Comparison of ENCODE assay signal across 2 cellular contexts in the genomic region with DNA sequence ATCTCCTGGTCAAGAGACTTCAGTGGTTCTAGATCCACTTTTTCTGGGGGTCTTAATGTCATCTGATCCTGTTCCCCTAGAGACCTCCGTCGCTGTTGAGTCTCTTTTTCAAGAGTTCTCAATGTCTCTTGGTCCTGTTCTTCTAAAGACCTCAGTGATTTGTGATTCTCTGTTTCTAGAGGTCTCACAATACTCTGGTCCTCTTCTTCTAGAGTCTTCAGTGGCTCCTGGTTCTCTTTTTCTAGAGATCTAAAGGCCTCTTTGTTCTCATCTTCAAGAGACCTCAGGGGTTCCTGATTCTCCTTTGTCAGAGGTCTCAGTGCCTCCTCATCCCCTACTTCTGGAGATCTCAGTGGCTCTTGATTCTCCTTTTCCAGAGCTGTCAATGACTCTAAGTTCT.
TF ChIP-seq lines count a peak whose summit lies in the region.

No MANE protein-coding gene starts in this region.

TF ChIP-seq in IMR-90, 13 proteins besides CTCF, POLR2A, EP300 and RAD21:
- TF ChIP-seq USF2 (IDR thresholded peaks at IDR 0.05; ENCODE audit: low read depth, low read length) = no peak
- TF ChIP-seq CHD1 (IDR thresholded peaks at IDR 0.05; ENCODE audit: low read depth, low read length) = no peak
- TF ChIP-seq RCOR1 (IDR thresholded peaks at IDR 0.05; ENCODE audit: insufficient replicate concordance, low read length) = no peak
- no peak for TF ChIP-seq MAZ (IDR thresholded peaks at IDR 0.05; ENCODE audit: borderline replicate concordance, low read depth, low read length)
- no peak for TF ChIP-seq ELK1 (IDR thresholded peaks at IDR 0.05; ENCODE audit: borderline replicate concordance, low read depth, low read length)
- no peak for TF ChIP-seq BHLHE40 (IDR thresholded peaks at IDR 0.05; ENCODE audit: low read depth, low read length)
- no peak for TF ChIP-seq MXI1 (IDR thresholded peaks at IDR 0.05; ENCODE audit: borderline replicate concordance, low read depth, low read length)
- TF ChIP-seq FOS (IDR thresholded peaks at IDR 0.05; ENCODE audit: low read depth, low read length) = no peak
- TF ChIP-seq NFE2L2 (IDR thresholded peaks at IDR 0.05; ENCODE audit: low read depth, low read length) = no peak
- TF ChIP-seq RFX5 (IDR thresholded peaks at IDR 0.05; ENCODE audit: low read depth, low read length) = no peak
- no peak for TF ChIP-seq SMC3 (IDR thresholded peaks at IDR 0.05; ENCODE audit: low read depth, low read length)
- TF ChIP-seq MAFK (IDR thresholded peaks at IDR 0.05; ENCODE audit: low read depth, low read length) = no peak
- no peak for TF ChIP-seq CEBPB (IDR thresholded peaks at IDR 0.05; ENCODE audit: low read depth, low read length)

TF ChIP-seq in endothelial cell of umbilical vein, 7 proteins besides CTCF, POLR2A, EP300 and RAD21:
- no peak for TF ChIP-seq MAX (IDR thresholded peaks at IDR 0.05; ENCODE audit: insufficient read depth, insufficient read length)
- no peak for TF ChIP-seq FOS (IDR thresholded peaks at IDR 0.05; ENCODE audit: borderline replicate concordance, insufficient read depth, low read length)
- TF ChIP-seq GATA2 (IDR thresholded peaks at IDR 0.05; ENCODE audit: insufficient read depth, insufficient read length, low read depth, low read length) = no peak
- TF ChIP-seq MYC (IDR thresholded peaks at IDR 0.05; ENCODE audit: low read depth, low read length) = no peak
- TF ChIP-seq EZH2 (IDR thresholded peaks at IDR 0.05; ENCODE audit: borderline replicate concordance, low read depth, low read length, severe bottlenecking) = no peak
- no peak for TF ChIP-seq JUN (IDR thresholded peaks at IDR 0.05; ENCODE audit: borderline replicate concordance, insufficient read depth, insufficient read length, low read depth)
- no peak for TF ChIP-seq POLR2AphosphoS5 (IDR thresholded peaks at IDR 0.05; ENCODE audit: insufficient read depth, low read depth, low read length)
